ENCODE assay signal across 31 cellular contexts in genomic region chr19:50823389-50824042, GRCh38. TPM values are rescaled to one million over a fixed set of nuclear protein-coding genes. Genes with fewer than 3 reads are reported as not detected.
DNase-seq lines count a peak whose midpoint lies in the region; ATAC-seq, FAIRE-seq and TF ChIP-seq lines count a peak whose summit lies in the region.
"Had no signal": no experiment of that assay in that cellular context is flagged by ENCODE, and none has a peak within 500 bp of the region (broad histone marks: within the 10 kb centered on the region; RNA-seq: fewer than 3 reads in every experiment).

TSS of gene KLK1 (minus strand) at chr19:50823787. CDS start at chr19:50823748, 39 bp downstream.

- CTCF ChIA-PET in HCT116 (lab: Charles Lee), result no interaction called here
- CTCF ChIA-PET in K562 (lab: Yijun Ruan, JAX; ENCODE audit: low intra/inter-chr PET ratio), result interaction anchor here (0.5 kb wide), 1 partner anchor 14 kb away, joined by 3 read pairs; no protein-coding TSS in a partner anchor

- TF ChIP-seq RAD21 in HCT116 (IDR thresholded peaks at IDR 0.05; ENCODE audit: low read depth) (no peak), K562 (CRISPR knock-in tag; conservative IDR thresholded peaks at IDR 0.05 in 1 of 2, IDR thresholded peaks at IDR 0.05 in 1 of 2) (no peak)

- no peak within 1 kb of the TSS for H3K9ac ChIP-seq in HCT116 (ENCODE audit: low read length)
- H3K9ac ChIP-seq in K562 (ENCODE audit: insufficient read depth in 1 of 2, low read depth in 2 of 2, low read length in 2 of 2), result peak within 1 kb of the TSS; percentile 24 to 66; a peak in 2 of 4 replicates

- H3K27me3 ChIP-seq in HCT116 (ENCODE audit: insufficient read depth, low read length), result no peaks in the 10 kb centered on the region
- peaks cover 0 to 13% of the 10 kb centered on the region in 2 experiments; a peak in 3 of 5 replicates for H3K27me3 ChIP-seq in K562 (ENCODE audit: control insufficient read depth in 2 of 2, insufficient read depth in 2 of 2, low read length in 2 of 2)
- H3K27me3 ChIP-seq in transverse colon, result peaks cover 45% of the 10 kb centered on the region
- H3K27me3 ChIP-seq: ovary had no signal

- FAIRE-seq in K562 (lab: Jason Lieb, UNC), result peak; percentile 69

- H3K27ac ChIP-seq in HCT116 (ENCODE audit: low read depth, low read length) (no peak within 1 kb of the TSS), K562 (ENCODE audit: extremely low read depth, low read depth, low read length) (no peak within 1 kb of the TSS), transverse colon (peak within 1 kb of the TSS; percentile 21 to 82 (median 79))
- H3K27ac ChIP-seq: dorsolateral prefrontal cortex, gastroesophageal sphincter, ovary, RWPE1, SK-N-MC had no signal

- 13% methylated on average over 9 of the region's 14 CpGs for WGBS in K562 (ENCODE audit: insufficient coverage, low coverage, missing lambda C conversion rate)
- 17 to 42% methylated on average over 1 to 14 of the region's 14 CpGs for WGBS in transverse colon (ENCODE audit: low coverage in 1 of 2), 2 donors

- TF ChIP-seq CTCF in HCT116 (IDR thresholded peaks at IDR 0.05 in 2 of 3, conservative IDR thresholded peaks at IDR 0.05 in 1 of 3; ENCODE audit: borderline replicate concordance in 1 of 3, insufficient read depth in 1 of 3, low read depth in 2 of 3, low read length in 2 of 3) (no peak), K562 (IDR thresholded peaks at IDR 0.05 in 2 of 3, conservative IDR thresholded peaks at IDR 0.05 in 1 of 3; ENCODE audit: insufficient read depth in 2 of 3, low read depth in 1 of 3, low read length in 3 of 3) (no peak), mucosa of descending colon (IDR thresholded peaks at IDR 0.05) (no peak), transverse colon (IDR thresholded peaks at IDR 0.05) (no peak)

- H2AFZ ChIP-seq in HCT116 (ENCODE audit: low read depth, low read length, poor library complexity, severe bottlenecking), result no peak within 1 kb of the TSS
- peak within 1 kb of the TSS; percentile 74 for H2AFZ ChIP-seq in K562 (ENCODE audit: low read depth, low read length)

- RAD21 ChIA-PET in HCT116 (lab: Charles Lee; ENCODE audit: low non-redundant PET in 1 of 2, low total read pairs in 2 of 2, uncharacterized antibody in 2 of 2, unreplicated experiment in 2 of 2), result no interaction called here

- no peak for ATAC-seq in HCT116
- ATAC-seq in K562, result peak; percentile 68
- ATAC-seq in mucosa of descending colon, result peak; percentile 74
- ATAC-seq: gastroesophageal sphincter; natural killer cell treated with Interleukin-12 subunit alpha and Interleukin-12 subunit beta and Interleukin-15 and Interleukin-18, amount 100 ng/mL, for 72 hours had no signal

- H4K20me1 ChIP-seq in HCT116 (ENCODE audit: insufficient read depth), result no peaks in the 10 kb centered on the region
- no peaks in the 10 kb centered on the region for H4K20me1 ChIP-seq in K562 (replicated peaks; ENCODE audit: control insufficient read depth, insufficient read depth, low read length)

- H3K4me3 ChIP-seq in HCT116 (replicated peaks in 1 of 2; ENCODE audit: low read depth in 1 of 2, low read length in 2 of 2), result no peak within 1 kb of the TSS
- no peak within 1 kb of the TSS for H3K4me3 ChIP-seq in K562
- H3K4me3 ChIP-seq in mucosa of descending colon, result no peak within 1 kb of the TSS
- H3K4me3 ChIP-seq in transverse colon, result no peak within 1 kb of the TSS
- H3K4me3 ChIP-seq: dorsolateral prefrontal cortex, gastroesophageal sphincter, HAP-1, MG63, ovary, SK-N-MC had no signal

- TF ChIP-seq EP300 in K562 (IDR thresholded peaks at IDR 0.05; ENCODE audit: low read length) (peak; percentile 71), transverse colon (IDR thresholded peaks at IDR 0.05; ENCODE audit: low read depth) (no peak)

- TF ChIP-seq POLR2A in HCT116 (IDR thresholded peaks at IDR 0.05; ENCODE audit: borderline replicate concordance, extremely low read depth, insufficient read depth, insufficient read length) (no peak), K562 (conservative IDR thresholded peaks at IDR 0.05) (no peak), transverse colon (IDR thresholded peaks at IDR 0.05) (no peak)

- no peaks in the 10 kb centered on the region for H3K9me2 ChIP-seq in HCT116 (ENCODE audit: insufficient read depth)

- POLR2A ChIA-PET in HCT116 (lab: Charles Lee), result interaction anchor here (1.4 kb wide), 1 partner anchor 13 kb away, joined by 3 read pairs; no protein-coding TSS in a partner anchor
- POLR2A ChIA-PET in K562 (lab: Yijun Ruan, JAX), result interaction anchor here (0.6 to 8.6 kb wide), 2 partner anchors 20 to 57 kb away, joined by 3 to 70 read pairs; no protein-coding TSS in a partner anchor

- peaks cover 2% of the 10 kb centered on the region for H3K9me1 ChIP-seq in K562 (ENCODE audit: control insufficient read depth, insufficient read depth, low read length)

- H3K79me2 ChIP-seq in HCT116 (ENCODE audit: insufficient read depth, low read length) (no peaks in the 10 kb centered on the region), K562 (ENCODE audit: control insufficient read depth, insufficient read depth, low read length) (0 out of 3 replicates have a peak, but pooled peaks cover 6% of the 10 kb centered on the region)

- H3K4me2 ChIP-seq in HCT116 (ENCODE audit: low read length) (peak within 1 kb of the TSS; percentile 23; the same call in 1 of the 2 replicates), K562 (ENCODE audit: insufficient read depth, low read length) (peak within 1 kb of the TSS; percentile 53)

- no peaks in the 10 kb centered on the region for H3K36me3 ChIP-seq in HCT116 (ENCODE audit: control insufficient read depth in 1 of 2, insufficient read depth in 2 of 2, low read length in 2 of 2)
- no peaks in the 10 kb centered on the region for H3K36me3 ChIP-seq in K562 (ENCODE audit: control insufficient read depth, insufficient read depth, low read length)
- H3K36me3 ChIP-seq in mucosa of descending colon (ENCODE audit: low read depth), result no peaks in the 10 kb centered on the region
- no peaks in the 10 kb centered on the region for H3K36me3 ChIP-seq in transverse colon
- H3K36me3 ChIP-seq: gastroesophageal sphincter, HAP-1, MG63, ovary had no signal

- in situ Hi-C loops in K562 (cut with MboI), result no loop called here
- in situ Hi-C loops in transverse colon (cut with MboI; ENCODE audit: low pct_ligation_motif_present in 1 of 4, low pct_unique_long_range_greater_than_20kb in 1 of 4, low sequenced_read_pairs in 3 of 4), result no loop called here

- DNase-seq in HCT116 (ENCODE audit: low read depth, low spot score) (no peak), K562 (ENCODE audit: extremely low read depth in 1 of 4, low spot score in 3 of 4) (peak; percentile 78 to 95 (median 90)), mucosa of descending colon (peak; percentile 80 to 85 (median 80)), transverse colon (peak; percentile 73), T-helper 2 cell (no peak), HCEC 1CT (no peak)
- no peak for DNase-seq in activated CD4-positive, CD25-positive, alpha-beta regulatory T cell treated with anti-CD3 and anti-CD28 coated beads, Interleukin-2, amount 50 U/mL, for 72 hours
- DNase-seq: activated CD4-positive, alpha-beta T cell treated with anti-CD3 and anti-CD28 coated beads for 48 hours; activated gamma-delta T cell; activated T-cell treated with anti-CD3 and anti-CD28 coated beads, Interleukin-2, amount 50 U/mL, for 1 hour; CD4-positive, CD25-positive, alpha-beta regulatory T cell; DMS 273 treated with DMSO at 0.1 percent for 48 hours; dorsolateral prefrontal cortex; hypothalamus; immature natural killer cell; KG1; MG63; midbrain; NCI-H1417; NCI-H2081; NCI-H446; NCI-H774; ovary had no signal

- no TSS peak for BruUV-seq in HCT116 (replicated peaks; lab: Mats Ljungman, UMichigan)
- no TSS peak for BruUV-seq in K562 (replicated peaks; lab: Mats Ljungman, UMichigan)

- intact Hi-C loops in HCT116 (cut with micrococcal nuclease), result no loop called here
- intact Hi-C loops in K562 (cut with micrococcal nuclease), result no loop called here
- intact Hi-C loops in mucosa of descending colon (cut with DNase I, micrococcal nuclease), result no loop called here
- intact Hi-C loops in transverse colon (cut with DNase I; ENCODE audit: low total_unique reads), result no loop called here

- H3K4me1 ChIP-seq in HCT116 (ENCODE audit: control insufficient read depth in 1 of 2, insufficient read depth in 2 of 2, low read length in 2 of 2), result peaks cover 17 to 37% of the 10 kb centered on the region in 2 experiments
- H3K4me1 ChIP-seq in K562 (replicated peaks in 1 of 2; ENCODE audit: control insufficient read depth in 2 of 2, insufficient read depth in 2 of 2, low read length in 2 of 2), result peaks cover 55 to 67% of the 10 kb centered on the region in 2 experiments
- peaks cover 24% of the 10 kb centered on the region for H3K4me1 ChIP-seq in mucosa of descending colon (ENCODE audit: low read depth)
- H3K4me1 ChIP-seq in transverse colon, result peaks cover 3 to 50% (median 35%) of the 10 kb centered on the region in 4 donors
- H3K4me1 ChIP-seq: HAP-1 had no signal

- no peaks in the 10 kb centered on the region; a peak in 1 of 4 replicates for H3K9me3 ChIP-seq in HCT116 (ENCODE audit: control insufficient read depth in 1 of 2, insufficient read depth in 1 of 2, low read depth in 1 of 2, low read length in 2 of 2)
- no peaks in the 10 kb centered on the region for H3K9me3 ChIP-seq in K562 (replicated peaks; ENCODE audit: control insufficient read depth, insufficient read depth, low read depth, low read length)
- H3K9me3 ChIP-seq in mucosa of descending colon, result no peaks in the 10 kb centered on the region
- no peaks in the 10 kb centered on the region for H3K9me3 ChIP-seq in transverse colon
- H3K9me3 ChIP-seq: gastroesophageal sphincter, HAP-1, MG63, ovary had no signal

RNA-seq across cellular contexts. Expression of gene KLK1, which starts in this region (rescaled TPM):
- total RNA-seq in HCT116 (2021; ENCODE audit: unreplicated experiment) (3.3 TPM), K562 (2014; rRNA removed) (1.2 and 3.1 TPM in 2 replicates), K562 (2014; rRNA removed; fragmentation: Illumina TruSeq; extraction: Trizol) (1.5 TPM in 2 replicates), K562 (2015; rRNA removed; fragmentation: Illumina TruSeq; extraction: Trizol) (0.87 and 1.3 TPM in 2 replicates), K562 (2021) (9.3 and 11.7 TPM in 2 replicates), mucosa of descending colon (100 to 1,000 TPM in 1 of 3 donors, 10 to 100 TPM in 2; 29.3 to 130 (median 80.6) TPM), transverse colon (100 to 1,000 TPM in 1 of 4 donors, 10 to 100 TPM in 3; 17.0 to 150 (median 35.4) TPM)
- 4.4 and 4.9 TPM in 2 replicates for polyA plus RNA-seq in HCT116 (2012)
- total RNA-seq in K562 (2011; cell fraction: chromatin; rRNA removed; ENCODE audit: low replicate concordance), result 12.6 and 15.0 TPM in 2 replicates
- 8.7 and 9.7 TPM in 2 replicates for total RNA-seq in K562 (2011; cell fraction: nucleolus; rRNA removed)
- total RNA-seq in K562 (2011; cell fraction: nucleoplasm; rRNA removed), result 14.8 and 17.8 TPM in 2 replicates
- polyA plus RNA-seq in K562 (2011; rRNA removed) (9.6 and 13.5 TPM in 2 replicates), K562 (2014; fragmentation: Illumina TruSeq; extraction: Trizol) (14.3 and 15.4 TPM in 2 replicates), K562 (2014; fragmentation: Nextera tagmentation; extraction: Ambion mirVana) (10 to 100 TPM in 1 of 2 experiments, 1 to 10 TPM in 1; 9.1 to 10.3 TPM), K562 (2014; rRNA removed) (5.3 and 9.8 TPM in 2 replicates)
- polyA plus RNA-seq in K562 (2011; cell fraction: cytosol; rRNA removed), result 16.9 and 24.1 TPM in 2 replicates
- 23.3 and 36.6 TPM in 2 replicates for polyA plus RNA-seq in K562 (2011; cell fraction: nucleus; rRNA removed)
- 13.7 and 31.9 TPM in 2 replicates for polyA plus RNA-seq in K562 (2012)
- polyA minus RNA-seq in K562 (2011; rRNA and poly(A)+ RNA removed), result 8.6 and 11.7 TPM in 2 replicates
- polyA minus RNA-seq in K562 (2011; cell fraction: cytosol; rRNA and poly(A)+ RNA removed), result 8.4 and 11.9 TPM in 2 replicates
- polyA minus RNA-seq in K562 (2011; cell fraction: nucleus; rRNA and poly(A)+ RNA removed), result 7.9 and 10.4 TPM in 2 replicates
- total RNA-seq: fibroblast of lung; gastroesophageal sphincter; HT1080; liver; natural killer cell treated with Interleukin-12 subunit alpha and Interleukin-12 subunit beta and Interleukin-15 and Interleukin-18, amount 100 ng/mL, for 72 hours had no signal
- polyA plus RNA-seq: fibroblast of lung, immature natural killer cell, liver had no signal

Comparison
In these comparisons a context has a peak if more than half of its experiments do, and no peak if none do; other contexts are left out.
1. DNase-seq: peak in K562 (4 of 4), mucosa of descending colon (3 of 3) and transverse colon (single experiment); none in HCT116 (single experiment), activated CD4-positive, CD25-positive, alpha-beta regulatory T cell treated with anti-CD3 and anti-CD28 coated beads, Interleukin-2, amount 50 U/mL, for 72 hours (single experiment), T-helper 2 cell (0 of 5) and HCEC 1CT (single experiment).
2. H3K27ac ChIP-seq: peak in transverse colon (4 of 4); none in HCT116 (single experiment) and K562 (single experiment).
3. Of the 22 proteins assayed by ChIP-seq in both K562 and HCT116: peak only in K562: EGR1 and MAX; only in HCT116: none; in both: none; in neither: 18; mixed calls (peak in some experiments, not most) for 2.